Comparison of ENCODE assay signal across 23 cellular contexts in genomic region chr2:120599656-120600055, GRCh38.
DNase-seq lines count a peak whose midpoint lies in the region; ATAC-seq, FAIRE-seq and TF ChIP-seq lines count a peak whose summit lies in the region.
"Had no signal": no experiment of that assay in that cellular context is flagged by ENCODE, and none has a peak within 500 bp of the region (broad histone marks: within the 10 kb centered on the region; RNA-seq: fewer than 3 reads in every experiment).

No MANE protein-coding gene starts in this region.

- no peaks in the 10 kb centered on the region for H3K36me3 ChIP-seq in osteoblast (ENCODE audit: insufficient read depth, low read length)
- H3K36me3 ChIP-seq: SJSA1 had no signal

- peaks cover 22% of the 10 kb centered on the region for H3K4me1 ChIP-seq in osteoblast (ENCODE audit: insufficient read depth, low read length)

- TF ChIP-seq CTCF in osteoblast (IDR thresholded peaks at IDR 0.05; ENCODE audit: extremely low read depth, low read depth, low read length), result no peak

- H3K27ac ChIP-seq in osteoblast (ENCODE audit: low read depth, low read length), result no peak overlapping the region
- H3K27ac ChIP-seq: GM23248, HL-60, PC-9, SJSA1 had no signal

- no peaks in the 10 kb centered on the region for H3K27me3 ChIP-seq in osteoblast (ENCODE audit: insufficient read depth, low read length)
- H3K27me3 ChIP-seq: SJSA1 had no signal

- H3K4me3 ChIP-seq in osteoblast (ENCODE audit: insufficient read depth, low read length), result no peak overlapping the region
- H3K4me3 ChIP-seq: GM23248, PC-9, SJSA1 had no signal

- peak; percentile 74 for FAIRE-seq in HTR-8/SVneo (lab: Jason Lieb, UNC)
- no peak for FAIRE-seq in frontal cortex (lab: Jason Lieb, UNC)
- FAIRE-seq: GM18507 had no signal

- ATAC-seq in GM18870 (IDR thresholded peaks at IDR 0.05; ENCODE audit: unreplicated experiment), result no peak
- ATAC-seq in HG02642 (IDR thresholded peaks at IDR 0.05; ENCODE audit: poor library complexity, unreplicated experiment), result no peak
- ATAC-seq: T-cell had no signal

- DNase-seq in HTR-8/SVneo (ENCODE audit: insufficient read length, low spot score), result no peak
- DNase-seq in NCI-H69 (lab: John Stamatoyannopoulos, UW), result peak; percentile 19
- peak; percentile 76 for DNase-seq in osteoblast (ENCODE audit: insufficient read length, low spot score, missing footprints)
- DNase-seq in frontal cortex (ENCODE audit: low spot score in 2 of 2), result no peak
- DNase-seq in NCI-H1694 treated with DMSO at 0.1 percent for 48 hours (lab: John Stamatoyannopoulos, UW), result no peak
- DNase-seq: Calu3; CD8-positive, alpha-beta memory T cell; GM23248; H9; Karpas-422; NCI-H1092; NCI-H1417 treated with DMSO at 0.1 percent for 48 hours; NCI-H2107; NCI-H446 treated with DMSO at 0.1 percent for 48 hours; NCI-H526; PC-9; Right ventricle myocardium superior; T-cell had no signal

- H3K79me2 ChIP-seq in osteoblast (ENCODE audit: insufficient read depth, low read length), result no peaks in the 10 kb centered on the region

- H3K4me2 ChIP-seq in osteoblast (ENCODE audit: insufficient read depth, low read length), result no peak overlapping the region
- H3K4me2 ChIP-seq: PC-9 had no signal

- no peaks in the 10 kb centered on the region for H4K20me1 ChIP-seq in osteoblast (ENCODE audit: insufficient read depth, low read length)

- H2AFZ ChIP-seq in osteoblast (ENCODE audit: low read length), result no peak overlapping the region
- H2AFZ ChIP-seq: GM23248, PC-9 had no signal

- no peaks in the 10 kb centered on the region for H3K9me3 ChIP-seq in osteoblast (ENCODE audit: low read depth, low read length)
- H3K9me3 ChIP-seq: SJSA1 had no signal

Comparison
In these comparisons a context has a peak if more than half of its experiments do, and no peak if none do; other contexts are left out.
1. DNase-seq: peak in NCI-H69 (single experiment) and osteoblast (single experiment); none in HTR-8/SVneo (single experiment), frontal cortex (0 of 2) and NCI-H1694 treated with DMSO at 0.1 percent for 48 hours (single experiment).